Comparison of ENCODE assay signal across 8 cellular contexts in genomic region chr7:47172602-47173539, GRCh38.
DNase-seq lines count a peak whose midpoint lies in the region; ATAC-seq lines count a peak whose summit lies in the region.
"Not testable (repeated sequence)": the region's sequence is repeated elsewhere in the genome, so short reads cannot be mapped to it uniquely, and the experiment has no call there.

No MANE protein-coding gene starts in this region.

- ATAC-seq in GM18870 (IDR thresholded peaks at IDR 0.05; ENCODE audit: unreplicated experiment) (peak; percentile 96), GM19438 (IDR thresholded peaks at IDR 0.05; ENCODE audit: low read depth, unreplicated experiment) (peak; percentile 93), GM21717 (IDR thresholded peaks at IDR 0.05; ENCODE audit: unreplicated experiment) (peak; percentile 49), HG02852 (IDR thresholded peaks at IDR 0.05; ENCODE audit: unreplicated experiment) (peak; percentile 61), HG03139 (IDR thresholded peaks at IDR 0.05; ENCODE audit: unreplicated experiment) (peak; percentile 89), HG03571 (IDR thresholded peaks at IDR 0.05; ENCODE audit: unreplicated experiment) (peak; percentile 84), left lobe of liver (peak; percentile 62)

- peak; percentile 93 for DNase-seq in DMS53 (lab: John Stamatoyannopoulos, UW)
- DNase-seq in left lobe of liver (ENCODE audit: low spot score), result not testable (repeated sequence)
